ENCODE assay signal across 19 cellular contexts in genomic region chr11:41222236-41222635, GRCh38.
DNase-seq lines count a peak whose midpoint lies in the region; ATAC-seq, FAIRE-seq and TF ChIP-seq lines count a peak whose summit lies in the region.
"Had no signal": no experiment of that assay in that cellular context is flagged by ENCODE, and none has a peak within 500 bp of the region (broad histone marks: within the 10 kb centered on the region; RNA-seq: fewer than 3 reads in every experiment).

No MANE protein-coding gene starts in this region.

- DNase-seq in Ammon's horn (ENCODE audit: low spot score) (peak; percentile 49), NCI-H446 (lab: John Stamatoyannopoulos, UW) (peak; percentile 9 to 60), medulla oblongata (ENCODE audit: extremely low spot score) (peak; percentile 47), D721Med (ENCODE audit: insufficient read length, low spot score) (no peak), NCI-H187 treated with DMSO at 0.1 percent for 48 hours (lab: John Stamatoyannopoulos, UW) (no peak)
- no peak for DNase-seq in activated CD4-positive, alpha-beta T cell treated with anti-CD3 and anti-CD28 coated beads, Interleukin-2, amount 10 ng/mL, durations not matched to agents 7 days and 5 days
- no peak for DNase-seq in effector memory CD8-positive, alpha-beta T cell
- DNase-seq: ACHN; Calu3; CD4-positive, alpha-beta T cell; DMS79 treated with DMSO at 0.1 percent for 48 hours; EL; GDM1 had no signal

- no peak overlapping the region for H3K27ac Mint-ChIP-seq in activated CD4-positive, alpha-beta T cell treated with anti-CD3 and anti-CD28 coated beads, Interleukin-2, amount 10 ng/mL, durations not matched to agents 7 days and 5 days
- H3K27ac Mint-ChIP-seq in effector memory CD8-positive, alpha-beta T cell: no peak overlapping the region
- H3K27ac Mint-ChIP-seq: B cell; CD4-positive, alpha-beta T cell had no signal

- CTCF ChIA-PET in activated CD4-positive, alpha-beta T cell treated with anti-CD3 and anti-CD28 coated beads, Interleukin-2, amount 10 ng/mL, durations not matched to agents 7 days and 5 days (lab: Charles Lee): no interaction called here

- H3K27me3 ChIP-seq in OCI-LY3 (ENCODE audit: low read depth, low read length): no peaks in the 10 kb centered on the region

- H3K4me2 ChIP-seq in OCI-LY3 (ENCODE audit: low read length): 0 out of 2 replicates have a peak overlapping the region, but pooled peaks have one; percentile 23

- no peak overlapping the region for H3K4me3 Mint-ChIP-seq in activated CD4-positive, alpha-beta T cell treated with anti-CD3 and anti-CD28 coated beads, Interleukin-2, amount 10 ng/mL, durations not matched to agents 7 days and 5 days
- H3K4me3 Mint-ChIP-seq in effector memory CD8-positive, alpha-beta T cell: no peak overlapping the region
- H3K4me3 Mint-ChIP-seq: B cell; CD4-positive, alpha-beta T cell had no signal

- no peaks in the 10 kb centered on the region for H3K36me3 Mint-ChIP-seq in activated CD4-positive, alpha-beta T cell treated with anti-CD3 and anti-CD28 coated beads, Interleukin-2, amount 10 ng/mL, durations not matched to agents 7 days and 5 days (ENCODE audit: low read depth)
- no peaks in the 10 kb centered on the region for H3K36me3 Mint-ChIP-seq in effector memory CD8-positive, alpha-beta T cell (ENCODE audit: insufficient read depth)

- H3K36me3 ChIP-seq in OCI-LY3 (replicated peaks; ENCODE audit: low read depth, low read length): no peaks in the 10 kb centered on the region
- H3K36me3 ChIP-seq: HAP-1 had no signal

- H3K9me3 ChIP-seq in OCI-LY3 (ENCODE audit: insufficient read depth, low read length): no peaks in the 10 kb centered on the region
- H3K9me3 ChIP-seq: HAP-1 had no signal

- no peaks in the 10 kb centered on the region for H3K79me2 ChIP-seq in OCI-LY3 (ENCODE audit: low read length)

- no peak overlapping the region for H3K4me3 ChIP-seq in OCI-LY3 (ENCODE audit: low read length)
- H3K4me3 ChIP-seq: HAP-1 had no signal

- H2AFZ ChIP-seq in OCI-LY3 (ENCODE audit: low read depth, low read length): no peak overlapping the region

- FAIRE-seq in D721Med (lab: Jason Lieb, UNC): no peak
- FAIRE-seq: GM19239, H1 had no signal

- H3K27me3 Mint-ChIP-seq in activated CD4-positive, alpha-beta T cell treated with anti-CD3 and anti-CD28 coated beads, Interleukin-2, amount 10 ng/mL, durations not matched to agents 7 days and 5 days: no peaks in the 10 kb centered on the region
- H3K27me3 Mint-ChIP-seq in effector memory CD8-positive, alpha-beta T cell: no peaks in the 10 kb centered on the region
- H3K27me3 Mint-ChIP-seq: B cell; CD4-positive, alpha-beta T cell had no signal

- peaks cover 20% of the 10 kb centered on the region for H3K4me1 ChIP-seq in OCI-LY3 (ENCODE audit: low read length)
- H3K4me1 ChIP-seq: HAP-1 had no signal

- no peaks in the 10 kb centered on the region for H3K4me1 Mint-ChIP-seq in activated CD4-positive, alpha-beta T cell treated with anti-CD3 and anti-CD28 coated beads, Interleukin-2, amount 10 ng/mL, durations not matched to agents 7 days and 5 days
- H3K4me1 Mint-ChIP-seq in effector memory CD8-positive, alpha-beta T cell (ENCODE audit: low read depth in 2 of 2): no peaks in the 10 kb centered on the region
- H3K4me1 Mint-ChIP-seq: B cell had no signal

- TF ChIP-seq CTCF in OCI-LY3 (IDR thresholded peaks at IDR 0.05; ENCODE audit: low read depth, low read length) (no peak), D721Med (IDR thresholded peaks at IDR 0.05; ENCODE audit: insufficient read depth, missing control alignments) (no peak)

- no peaks in the 10 kb centered on the region for H4K20me1 ChIP-seq in OCI-LY3 (ENCODE audit: insufficient read depth, low read length)

- H3K27ac ChIP-seq in OCI-LY3 (ENCODE audit: low read length): no peak overlapping the region
- H3K27ac ChIP-seq: HL-60 had no signal

- ATAC-seq in effector memory CD8-positive, alpha-beta T cell (replicated peaks): no peak

- POLR2A ChIA-PET in activated CD4-positive, alpha-beta T cell treated with anti-CD3 and anti-CD28 coated beads, Interleukin-2, amount 10 ng/mL, durations not matched to agents 7 days and 5 days (lab: Charles Lee): no interaction called here

- no peak overlapping the region for H3K9ac ChIP-seq in OCI-LY3 (ENCODE audit: low read length)

- H3K9me3 Mint-ChIP-seq in activated CD4-positive, alpha-beta T cell treated with anti-CD3 and anti-CD28 coated beads, Interleukin-2, amount 10 ng/mL, durations not matched to agents 7 days and 5 days: peaks cover 12% of the 10 kb centered on the region
- peaks cover 17 to 32% of the 10 kb centered on the region in 2 donors for H3K9me3 Mint-ChIP-seq in effector memory CD8-positive, alpha-beta T cell

Comparison
In these comparisons a context has a peak if more than half of its experiments do, and no peak if none do; other contexts are left out.
1. DNase-seq: peak in Ammon's horn (single experiment), NCI-H446 (2 of 2) and medulla oblongata (single experiment); none in activated CD4-positive, alpha-beta T cell treated with anti-CD3 and anti-CD28 coated beads, Interleukin-2, amount 10 ng/mL, durations not matched to agents 7 days and 5 days (single experiment), D721Med (single experiment), effector memory CD8-positive, alpha-beta T cell (0 of 3) and NCI-H187 treated with DMSO at 0.1 percent for 48 hours (single experiment).